ENCODE assay signal across 34 cellular contexts in the genomic region with DNA sequence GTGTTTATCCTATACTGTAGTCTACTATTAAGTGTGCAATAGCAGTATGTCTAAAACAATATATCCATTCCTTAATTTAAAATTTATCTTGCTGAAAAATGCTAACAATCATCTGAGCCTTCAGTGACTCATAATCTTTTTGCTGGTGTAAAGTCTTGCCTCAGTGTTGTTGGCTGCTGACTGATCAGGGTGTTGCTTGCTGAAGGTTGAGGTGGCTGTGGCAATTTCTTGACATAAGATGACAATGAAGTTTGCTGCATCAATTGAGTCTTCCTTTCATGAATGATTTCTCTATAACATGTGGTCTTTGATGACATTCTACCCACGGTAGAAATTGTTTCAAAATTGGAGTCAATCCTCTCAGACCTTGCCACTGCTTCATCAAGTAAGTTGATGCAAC.
"Had no signal": no experiment of that assay in that cellular context is flagged by ENCODE, and none has a peak within 500 bp of the region (broad histone marks: within the 10 kb centered on the region; RNA-seq: fewer than 3 reads in every experiment).

No MANE protein-coding gene starts in this region.

- H3K27ac Mint-ChIP-seq: activated B cell treated with CpG ODN at 0.5 μM for 24 hours; activated CD4-positive, alpha-beta memory T cell treated with anti-CD3 and anti-CD28 coated beads for 36 hours; activated CD4-positive, alpha-beta T cell treated with anti-CD3 and anti-CD28 coated beads, Interleukin-2, amount 10 ng/mL, durations not matched to agents 24 days and 14 days; activated CD8-positive, alpha-beta T cell treated with anti-CD3 and anti-CD28 coated beads for 36 hours; activated naive CD4-positive, alpha-beta T cell treated with anti-CD3 and anti-CD28 coated beads for 36 hours; activated naive CD4-positive, alpha-beta T cell treated with anti-CD3 and anti-CD28 coated beads, Interleukin-2, amount 50 U/mL, for 72 hours; activated naive CD8-positive, alpha-beta T cell treated with anti-CD3 and anti-CD28 coated beads for 36 hours; activated T-helper 1 cell treated with anti-CD3 and anti-CD28 coated beads, Interleukin-12 subunit alpha, Interleukin-12 subunit beta, Interleukin-2, Interleukin-4 antibody, amounts not matched to agents 30 ng/mL and 10 ng/mL and 1 ng/mL, durations not matched to agents 14 hours and 24 hours and 36 hours; activated T-helper 17 cell treated with anti-CD3 and anti-CD28 coated beads, Interleukin-2, amount 50 U/mL, for 72 hours; T-helper 1 cell treated with Interleukin-12 subunit alpha and Interleukin-12 subunit beta and Interleukin-4 antibody, amounts not matched to agents 30 μg/mL and 1 μg/mL, for 36 hours; T-helper 2 cell treated with Interferon-gamma antibody and Interleukin-4, amounts not matched to agents 5 μg/mL and 100 μg/mL, for 36 hours had no signal

- H3K36me3 Mint-ChIP-seq: activated CD4-positive, alpha-beta memory T cell treated with anti-CD3 and anti-CD28 coated beads for 36 hours had no signal

- DNase-seq: activated B cell treated with CpG ODN at 0.5 μM for 24 hours; activated CD4-positive, alpha-beta memory T cell treated with anti-CD3 and anti-CD28 coated beads for 36 hours; activated CD4-positive, alpha-beta T cell treated with anti-CD3 and anti-CD28 coated beads for 4 hours; activated CD4-positive, alpha-beta T cell treated with anti-CD3 and anti-CD28 coated beads, Interleukin-2, amount 10 ng/mL, durations not matched to agents 24 days and 14 days; activated CD4-positive, alpha-beta T cell treated with anti-CD3 and anti-CD28 coated beads, Interleukin-2, amount 50 U/mL, for 1 hour; activated CD4-positive, alpha-beta T cell treated with anti-CD3 and anti-CD28 coated beads, Interleukin-2, amount 50 U/mL, for 4 hours; activated CD4-positive, CD25-positive, alpha-beta regulatory T cell treated with anti-CD3 and anti-CD28 coated beads, Interleukin-2, amount 50 U/mL, for 72 hours; activated CD8-positive, alpha-beta memory T cell treated with anti-CD3 and anti-CD28 coated beads, Interleukin-2, amount 50 U/mL, for 4 hours; activated CD8-positive, alpha-beta T cell treated with anti-CD3 and anti-CD28 coated beads for 36 hours; activated effector memory CD4-positive, alpha-beta T cell treated with anti-CD3 and anti-CD28 coated beads, Interleukin-2, amount 50 U/mL, for 16 hours; activated gamma-delta T cell treated with Interleukin-2 at 50 U/mL for 16 hours; activated naive CD4-positive, alpha-beta T cell; activated naive CD4-positive, alpha-beta T cell treated with anti-CD3 and anti-CD28 coated beads for 36 hours; activated naive CD4-positive, alpha-beta T cell treated with anti-CD3 and anti-CD28 coated beads, Interleukin-2, amount 50 U/mL, for 16 hours; activated naive CD8-positive, alpha-beta T cell treated with anti-CD3 and anti-CD28 coated beads for 36 hours; activated T-cell treated with anti-CD3 and anti-CD28 coated beads for 4 hours; activated T-cell treated with anti-CD3 and anti-CD28 coated beads, Interleukin-2, amount 50 U/mL, for 1 hour; activated T-cell treated with anti-CD3 and anti-CD28 coated beads, Interleukin-2, amount 50 U/mL, for 4 hours; adrenal gland; amniotic stem cell; aorta; body of pancreas; brain microvascular endothelial cell; central memory CD4-positive, alpha-beta T cell; T-helper 1 cell; T-helper 2 cell; T-helper 9 cell had no signal

- FAIRE-seq: astrocyte, TTC549 had no signal

- H3K27me3 Mint-ChIP-seq: activated B cell treated with CpG ODN at 0.5 μM for 24 hours had no signal

- H3K4me3 Mint-ChIP-seq: activated B cell treated with CpG ODN at 0.5 μM for 24 hours; activated CD4-positive, alpha-beta memory T cell treated with anti-CD3 and anti-CD28 coated beads for 36 hours; activated CD4-positive, alpha-beta T cell treated with anti-CD3 and anti-CD28 coated beads, Interleukin-2, amount 10 ng/mL, durations not matched to agents 24 days and 14 days; activated CD8-positive, alpha-beta T cell treated with anti-CD3 and anti-CD28 coated beads for 36 hours; activated naive CD4-positive, alpha-beta T cell treated with anti-CD3 and anti-CD28 coated beads for 36 hours; activated naive CD8-positive, alpha-beta T cell treated with anti-CD3 and anti-CD28 coated beads for 36 hours; activated T-cell treated with anti-CD3 and anti-CD28 coated beads, Interleukin-2, amount 50 U/mL, for 4 hours; activated T-helper 1 cell treated with anti-CD3 and anti-CD28 coated beads, Interleukin-12 subunit alpha, Interleukin-12 subunit beta, Interleukin-2, Interleukin-4 antibody, amounts not matched to agents 30 ng/mL and 10 ng/mL and 1 ng/mL, durations not matched to agents 14 hours and 24 hours and 36 hours; activated T-helper 17 cell treated with anti-CD3 and anti-CD28 coated beads, Interleukin-2, amount 50 U/mL, for 72 hours; T-helper 1 cell treated with Interleukin-12 subunit alpha and Interleukin-12 subunit beta and Interleukin-4 antibody, amounts not matched to agents 30 μg/mL and 1 μg/mL, for 36 hours; T-helper 2 cell treated with Interferon-gamma antibody and Interleukin-4, amounts not matched to agents 5 μg/mL and 100 μg/mL, for 36 hours had no signal

- H3K9me3 Mint-ChIP-seq: activated B cell treated with CpG ODN at 0.5 μM for 24 hours; activated CD4-positive, alpha-beta memory T cell treated with anti-CD3 and anti-CD28 coated beads for 36 hours; activated CD8-positive, alpha-beta T cell treated with anti-CD3 and anti-CD28 coated beads for 36 hours; activated naive CD4-positive, alpha-beta T cell treated with anti-CD3 and anti-CD28 coated beads for 36 hours; activated T-cell treated with anti-CD3 and anti-CD28 coated beads, Interleukin-2, amount 50 U/mL, for 4 hours; activated T-helper 17 cell treated with anti-CD3 and anti-CD28 coated beads, Interleukin-2, amount 50 U/mL, for 72 hours; T-helper 1 cell treated with Interleukin-12 subunit alpha and Interleukin-12 subunit beta and Interleukin-4 antibody, amounts not matched to agents 30 μg/mL and 1 μg/mL, for 36 hours had no signal

- H3K4me1 Mint-ChIP-seq: activated B cell treated with CpG ODN at 0.5 μM for 24 hours; activated CD4-positive, alpha-beta T cell treated with anti-CD3 and anti-CD28 coated beads, Interleukin-2, amount 10 ng/mL, durations not matched to agents 24 days and 14 days; activated naive CD8-positive, alpha-beta T cell treated with anti-CD3 and anti-CD28 coated beads for 36 hours; activated T-helper 17 cell treated with anti-CD3 and anti-CD28 coated beads, Interleukin-2, amount 50 U/mL, for 72 hours had no signal

- ATAC-seq: activated CD8-positive, alpha-beta T cell treated with anti-CD3 and anti-CD28 coated beads for 36 hours; activated naive CD4-positive, alpha-beta T cell treated with anti-CD3 and anti-CD28 coated beads, Interleukin-2, amount 50 U/mL, for 72 hours; activated T-helper 17 cell treated with anti-CD3 and anti-CD28 coated beads, Interleukin-2, amount 50 U/mL, for 72 hours; body of pancreas had no signal
